Comparison of ENCODE assay signal across 15 cellular contexts in the genomic region with DNA sequence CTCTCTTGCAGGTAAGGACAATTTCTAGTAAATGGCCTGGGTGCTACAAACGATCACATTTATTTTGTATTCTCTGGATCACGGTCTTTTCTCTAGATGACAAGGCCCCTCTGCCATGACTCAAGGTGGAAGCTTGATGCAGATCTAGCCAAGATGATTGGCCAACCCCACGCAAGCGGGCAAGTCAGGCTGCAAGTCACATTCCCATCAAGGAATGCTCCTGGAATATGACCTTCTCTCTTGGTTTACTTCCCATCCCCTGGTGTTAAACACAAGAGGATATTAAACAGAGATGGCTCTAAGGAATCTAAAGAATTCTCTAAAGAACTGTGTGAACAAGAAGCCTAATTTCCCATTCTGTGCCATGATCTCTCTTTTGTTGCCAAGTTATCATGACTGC.
DNase-seq lines count a peak whose midpoint lies in the region; TF ChIP-seq lines count a peak whose summit lies in the region.
"Had no signal": no experiment of that assay in that cellular context is flagged by ENCODE, and none has a peak within 500 bp of the region (broad histone marks: within the 10 kb centered on the region; RNA-seq: fewer than 3 reads in every experiment).

No MANE protein-coding gene starts in this region.

- H3K27ac ChIP-seq in A673 (ENCODE audit: low read depth, low read length, poor library complexity, severe bottlenecking) (peak overlapping the region; percentile 97), PC-9 (no peak overlapping the region)
- H3K27ac ChIP-seq: 22Rv1; BLaER1 treated with 17β-estradiol and CSF1 and Interleukin-3, amounts not matched to agents 10 nM and 100 nM had no signal

- TF ChIP-seq CTCF in A673 (conservative IDR thresholded peaks at IDR 0.05; ENCODE audit: low read depth, low read length) (no peak), PC-9 (conservative IDR thresholded peaks at IDR 0.05) (no peak), fibroblast of the aortic adventitia (IDR thresholded peaks at IDR 0.05; ENCODE audit: insufficient read depth, low read length) (no peak)

- H4K20me1 ChIP-seq in PC-9 (ENCODE audit: insufficient read depth), result no peaks in the 10 kb centered on the region
- H4K20me1 ChIP-seq: BLaER1 treated with 17β-estradiol and CSF1 and Interleukin-3, amounts not matched to agents 10 nM and 100 nM had no signal

- H3K36me3 ChIP-seq in A673 (ENCODE audit: insufficient read depth, low read length, poor library complexity, severe bottlenecking), result no peaks in the 10 kb centered on the region
- no peaks in the 10 kb centered on the region for H3K36me3 ChIP-seq in PC-9 (ENCODE audit: low read depth)
- H3K36me3 ChIP-seq: BLaER1 treated with 17β-estradiol and CSF1 and Interleukin-3, amounts not matched to agents 10 nM and 100 nM had no signal

- peaks cover 5% of the 10 kb centered on the region; the same call in 1 of the 2 replicates for H3F3A ChIP-seq in PC-9 (ENCODE audit: insufficient read depth, low read depth)

- DNase-seq in A673 (ENCODE audit: low spot score), result peak; percentile 72
- no peak for DNase-seq in PC-9
- DNase-seq in amniotic epithelial cell (ENCODE audit: low read depth), result peak; percentile 14
- peak; percentile 31 for DNase-seq in fibroblast of the aortic adventitia (ENCODE audit: low read depth)
- no peak for DNase-seq in activated gamma-delta T cell treated with Interleukin-2 at 50 U/mL for 16 hours
- no peak for DNase-seq in SK-N-DZ (ENCODE audit: low spot score)
- DNase-seq in HUDEP-2 (lab: John Stamatoyannopoulos, UW; ENCODE audit: unreplicated experiment in 76 of 76), result no peak
- no peak for DNase-seq in HT-29 (ENCODE audit: low spot score)
- DNase-seq: CD4-positive, CD25-positive, alpha-beta regulatory T cell; DMS53; HCEC 1CT; HFFc6 had no signal

- H3K27me3 ChIP-seq in A673 (replicated peaks; ENCODE audit: insufficient read depth, low read depth, low read length, poor library complexity) (no peaks in the 10 kb centered on the region), PC-9 (ENCODE audit: insufficient read depth, low read depth) (no peaks in the 10 kb centered on the region)
- H3K27me3 ChIP-seq: BLaER1 treated with 17β-estradiol and CSF1 and Interleukin-3, amounts not matched to agents 10 nM and 100 nM had no signal

- H2AFZ ChIP-seq in PC-9, result 0 out of 2 replicates have a peak overlapping the region, but pooled peaks have one; percentile 8

- POLR2A ChIA-PET in A673 (lab: Charles Lee; ENCODE audit: low non-redundant PET), result no interaction called here
- POLR2A ChIA-PET in PC-9 (lab: Charles Lee; ENCODE audit: unreplicated experiment), result no interaction called here

- H3K4me3 ChIP-seq in A673 (ENCODE audit: low read depth, low read length, poor library complexity, severe bottlenecking) (no peak overlapping the region), PC-9 (no peak overlapping the region), fibroblast of the aortic adventitia (ENCODE audit: low read depth, low read length) (no peak overlapping the region)
- H3K4me3 ChIP-seq: BLaER1 treated with 17β-estradiol and CSF1 and Interleukin-3, amounts not matched to agents 10 nM and 100 nM; GM12878 had no signal

- H3K4me1 ChIP-seq in A673 (ENCODE audit: insufficient read depth, low read length, poor library complexity, severe bottlenecking), result peaks cover 67% of the 10 kb centered on the region
- peaks cover 6% of the 10 kb centered on the region for H3K4me1 ChIP-seq in PC-9 (replicated peaks; ENCODE audit: insufficient read depth)
- H3K4me1 ChIP-seq: BLaER1 treated with 17β-estradiol and CSF1 and Interleukin-3, amounts not matched to agents 10 nM and 100 nM had no signal

- H3K9me3 ChIP-seq in A673 (ENCODE audit: low read depth, low read length, poor library complexity, severe bottlenecking), result no peaks in the 10 kb centered on the region
- H3K9me3 ChIP-seq in PC-9 (ENCODE audit: insufficient read depth, low read depth), result peaks cover 7% of the 10 kb centered on the region; the same call in 1 of the 2 replicates
- H3K9me3 ChIP-seq: BLaER1 treated with 17β-estradiol and CSF1 and Interleukin-3, amounts not matched to agents 10 nM and 100 nM had no signal

- CTCF ChIA-PET in A673 (lab: Charles Lee) (interaction anchor here (1.0 kb wide), 1 partner anchor 143 kb away, joined by 3 read pairs; no protein-coding TSS in a partner anchor), PC-9 (lab: Charles Lee) (no interaction called here)

- intact Hi-C loops in A673 (cut with micrococcal nuclease; ENCODE audit: unreplicated experiment) (loop anchor here (2.0 to 5.0 kb wide), 4 partner anchors 84 to 389 kb away; no protein-coding TSS in a partner anchor), PC-9 (cut with micrococcal nuclease; ENCODE audit: unreplicated experiment) (no loop called here)

- TSS peak; percentile 74 for BruUV-seq in A673 (replicated peaks; lab: Mats Ljungman, UMichigan)
- BruUV-seq in PC-9 (replicated peaks; lab: Mats Ljungman, UMichigan), result no TSS peak

- H3K79me2 ChIP-seq in PC-9 (ENCODE audit: low read depth), result no peaks in the 10 kb centered on the region

- H3K4me2 ChIP-seq in PC-9, result no peak overlapping the region

- H3K9me2 ChIP-seq in PC-9 (ENCODE audit: insufficient read depth), result no peaks in the 10 kb centered on the region

Comparison
In these comparisons a context has a peak if more than half of its experiments do, and no peak if none do; other contexts are left out.
1. DNase-seq: peak in A673 (single experiment), amniotic epithelial cell (single experiment) and fibroblast of the aortic adventitia (single experiment); none in PC-9 (0 of 2), activated gamma-delta T cell treated with Interleukin-2 at 50 U/mL for 16 hours (single experiment), SK-N-DZ (single experiment), HUDEP-2 (0 of 76) and HT-29 (single experiment).